Comparison of ENCODE assay signal across 1 cellular context in the genomic region with DNA sequence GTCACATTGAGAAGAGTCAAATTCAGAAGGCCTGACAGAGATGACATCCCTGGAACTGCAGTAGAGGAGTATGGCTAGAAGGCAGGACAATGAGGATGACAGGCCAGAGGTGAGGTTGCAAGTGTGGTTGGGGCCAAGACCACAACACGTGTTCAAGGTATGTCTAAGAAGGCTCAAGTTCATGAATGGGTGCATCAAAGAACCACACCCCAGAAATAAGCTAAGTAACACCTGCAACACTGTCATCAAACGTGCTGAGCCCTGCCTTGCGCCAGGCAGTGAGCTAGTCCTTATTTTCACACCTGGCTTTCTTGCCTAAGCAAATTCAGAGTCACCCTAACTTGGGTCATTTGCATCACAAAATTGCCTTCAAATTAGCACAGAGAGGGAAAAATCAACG.
TF ChIP-seq lines count a peak whose summit lies in the region.

No MANE protein-coding gene starts in this region.

TF ChIP-seq in WTC11, 78 proteins besides CTCF, POLR2A, EP300 and RAD21 (continued from another document):
- TF ChIP-seq ZNF317 (CRISPR knock-in tag; IDR thresholded peaks at IDR 0.05; ENCODE audit: borderline replicate concordance, low read depth), result no peak
- TF ChIP-seq NR1H2 (CRISPR knock-in tag; IDR thresholded peaks at IDR 0.05), result no peak
- TF ChIP-seq, protein P1, sequence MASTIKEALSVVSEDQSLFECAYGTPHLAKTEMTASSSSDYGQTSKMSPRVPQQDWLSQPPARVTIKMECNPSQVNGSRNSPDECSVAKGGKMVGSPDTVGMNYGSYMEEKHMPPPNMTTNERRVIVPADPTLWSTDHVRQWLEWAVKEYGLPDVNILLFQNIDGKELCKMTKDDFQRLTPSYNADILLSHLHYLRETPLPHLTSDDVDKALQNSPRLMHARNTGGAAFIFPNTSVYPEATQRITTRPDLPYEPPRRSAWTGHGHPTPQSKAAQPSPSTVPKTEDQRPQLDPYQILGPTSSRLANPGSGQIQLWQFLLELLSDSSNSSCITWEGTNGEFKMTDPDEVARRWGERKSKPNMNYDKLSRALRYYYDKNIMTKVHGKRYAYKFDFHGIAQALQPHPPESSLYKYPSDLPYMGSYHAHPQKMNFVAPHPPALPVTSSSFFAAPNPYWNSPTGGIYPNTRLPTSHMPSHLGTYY (CRISPR knock-in tag; IDR thresholded peaks at IDR 0.05), result no peak
- TF ChIP-seq, protein P2, sequence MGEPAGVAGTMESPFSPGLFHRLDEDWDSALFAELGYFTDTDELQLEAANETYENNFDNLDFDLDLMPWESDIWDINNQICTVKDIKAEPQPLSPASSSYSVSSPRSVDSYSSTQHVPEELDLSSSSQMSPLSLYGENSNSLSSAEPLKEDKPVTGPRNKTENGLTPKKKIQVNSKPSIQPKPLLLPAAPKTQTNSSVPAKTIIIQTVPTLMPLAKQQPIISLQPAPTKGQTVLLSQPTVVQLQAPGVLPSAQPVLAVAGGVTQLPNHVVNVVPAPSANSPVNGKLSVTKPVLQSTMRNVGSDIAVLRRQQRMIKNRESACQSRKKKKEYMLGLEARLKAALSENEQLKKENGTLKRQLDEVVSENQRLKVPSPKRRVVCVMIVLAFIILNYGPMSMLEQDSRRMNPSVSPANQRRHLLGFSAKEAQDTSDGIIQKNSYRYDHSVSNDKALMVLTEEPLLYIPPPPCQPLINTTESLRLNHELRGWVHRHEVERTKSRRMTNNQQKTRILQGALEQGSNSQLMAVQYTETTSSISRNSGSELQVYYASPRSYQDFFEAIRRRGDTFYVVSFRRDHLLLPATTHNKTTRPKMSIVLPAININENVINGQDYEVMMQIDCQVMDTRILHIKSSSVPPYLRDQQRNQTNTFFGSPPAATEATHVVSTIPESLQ (CRISPR knock-in tag; IDR thresholded peaks at IDR 0.05), result no peak
- TF ChIP-seq HMGA2 (CRISPR knock-in tag; IDR thresholded peaks at IDR 0.05), result no peak
- no peak for TF ChIP-seq JUN (CRISPR knock-in tag; IDR thresholded peaks at IDR 0.05)
